In genomic region chr22:19169947-19170318, GRCh38 we compare ENCODE assay signal across 1 cellular context.
TF ChIP-seq lines count a peak whose summit lies in the region.

No MANE protein-coding gene starts in this region.

TF ChIP-seq in IMR-90, 13 proteins besides CTCF, POLR2A, EP300 and RAD21 (continued from another document):
- TF ChIP-seq USF2 (IDR thresholded peaks at IDR 0.05; ENCODE audit: low read depth, low read length) (no peak), CEBPB (IDR thresholded peaks at IDR 0.05; ENCODE audit: low read depth, low read length) (no peak), SMC3 (IDR thresholded peaks at IDR 0.05; ENCODE audit: low read depth, low read length) (no peak), CHD1 (IDR thresholded peaks at IDR 0.05; ENCODE audit: low read depth, low read length) (no peak), RFX5 (IDR thresholded peaks at IDR 0.05; ENCODE audit: low read depth, low read length) (no peak), ELK1 (IDR thresholded peaks at IDR 0.05; ENCODE audit: borderline replicate concordance, low read depth, low read length) (no peak), MAFK (IDR thresholded peaks at IDR 0.05; ENCODE audit: low read depth, low read length) (no peak), MXI1 (IDR thresholded peaks at IDR 0.05; ENCODE audit: borderline replicate concordance, low read depth, low read length) (no peak), NFE2L2 (IDR thresholded peaks at IDR 0.05; ENCODE audit: low read depth, low read length) (no peak), BHLHE40 (IDR thresholded peaks at IDR 0.05; ENCODE audit: low read depth, low read length) (no peak), MAZ (IDR thresholded peaks at IDR 0.05; ENCODE audit: borderline replicate concordance, low read depth, low read length) (no peak), RCOR1 (IDR thresholded peaks at IDR 0.05; ENCODE audit: insufficient replicate concordance, low read length) (no peak)
